In genomic region chr11:69997352-69997751, GRCh38 we compare ENCODE assay signal across 1 cellular context.
TF ChIP-seq lines count a peak whose summit lies in the region.

No MANE protein-coding gene starts in this region.

TF ChIP-seq in K562, 482 proteins besides CTCF, POLR2A, EP300 and RAD21 (continued from another document):
- TF ChIP-seq, protein P1, sequence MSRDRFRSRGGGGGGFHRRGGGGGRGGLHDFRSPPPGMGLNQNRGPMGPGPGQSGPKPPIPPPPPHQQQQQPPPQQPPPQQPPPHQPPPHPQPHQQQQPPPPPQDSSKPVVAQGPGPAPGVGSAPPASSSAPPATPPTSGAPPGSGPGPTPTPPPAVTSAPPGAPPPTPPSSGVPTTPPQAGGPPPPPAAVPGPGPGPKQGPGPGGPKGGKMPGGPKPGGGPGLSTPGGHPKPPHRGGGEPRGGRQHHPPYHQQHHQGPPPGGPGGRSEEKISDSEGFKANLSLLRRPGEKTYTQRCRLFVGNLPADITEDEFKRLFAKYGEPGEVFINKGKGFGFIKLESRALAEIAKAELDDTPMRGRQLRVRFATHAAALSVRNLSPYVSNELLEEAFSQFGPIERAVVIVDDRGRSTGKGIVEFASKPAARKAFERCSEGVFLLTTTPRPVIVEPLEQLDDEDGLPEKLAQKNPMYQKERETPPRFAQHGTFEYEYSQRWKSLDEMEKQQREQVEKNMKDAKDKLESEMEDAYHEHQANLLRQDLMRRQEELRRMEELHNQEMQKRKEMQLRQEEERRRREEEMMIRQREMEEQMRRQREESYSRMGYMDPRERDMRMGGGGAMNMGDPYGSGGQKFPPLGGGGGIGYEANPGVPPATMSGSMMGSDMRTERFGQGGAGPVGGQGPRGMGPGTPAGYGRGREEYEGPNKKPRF (IDR thresholded peaks at IDR 0.05; ENCODE audit: low read depth, low read length), result no peak
- no peak for TF ChIP-seq GTF2E2 (tag; IDR thresholded peaks at IDR 0.05)
